Comparison of ENCODE assay signal across 18 cellular contexts in genomic region chr17:32348483-32348800, GRCh38. TPM values are rescaled to one million over a fixed set of nuclear protein-coding genes. Genes with fewer than 3 reads are reported as not detected.
DNase-seq lines count a peak whose midpoint lies in the region; ATAC-seq and TF ChIP-seq lines count a peak whose summit lies in the region.
"Had no signal": no experiment of that assay in that cellular context is flagged by ENCODE, and none has a peak within 500 bp of the region (broad histone marks: within the 10 kb centered on the region; RNA-seq: fewer than 3 reads in every experiment).

No MANE protein-coding gene starts in this region.

- no peaks in the 10 kb centered on the region for H3K9me3 Mint-ChIP-seq in activated CD8-positive, alpha-beta T cell treated with anti-CD3 and anti-CD28 coated beads, Interleukin-2, amount 10 ng/mL, durations not matched to agents 7 days and 5 days (ENCODE audit: insufficient read depth)

- RAD21 ChIA-PET in HCT116 (lab: Charles Lee; ENCODE audit: low non-redundant PET in 1 of 2, low total read pairs in 2 of 2, uncharacterized antibody in 2 of 2, unreplicated experiment in 2 of 2): no interaction called here

- ATAC-seq in HCT116 (no peak), right lobe of liver (peak in 3 of 4 donors; percentile 7 to 51 (median 49)), HG03097 (IDR thresholded peaks at IDR 0.05; ENCODE audit: low FRiP score, unreplicated experiment) (no peak), HG02970 (IDR thresholded peaks at IDR 0.05; ENCODE audit: low FRiP score, unreplicated experiment) (no peak)
- ATAC-seq in activated CD8-positive, alpha-beta T cell treated with anti-CD3 and anti-CD28 coated beads, Interleukin-2, amount 10 ng/mL, durations not matched to agents 7 days and 5 days: no peak
- ATAC-seq: activated CD4-positive, CD25-positive, alpha-beta regulatory T cell treated with anti-CD3 and anti-CD28 coated beads, Interleukin-2, amount 50 U/mL, for 24 hours had no signal

- H3K4me3 Mint-ChIP-seq in activated CD8-positive, alpha-beta T cell treated with anti-CD3 and anti-CD28 coated beads, Interleukin-2, amount 10 ng/mL, durations not matched to agents 7 days and 5 days: peak overlapping the region; percentile 100

- BruUV-seq in HCT116 (replicated peaks; lab: Mats Ljungman, UMichigan): TSS peak; percentile 34

- peak overlapping the region; percentile 89; the same call in 1 of the 2 replicates for H3K4me2 ChIP-seq in BLaER1
- peak overlapping the region; percentile 86 for H3K4me2 ChIP-seq in HCT116 (ENCODE audit: low read length)

- H3K27me3 ChIP-seq in BLaER1: no peaks in the 10 kb centered on the region
- H3K27me3 ChIP-seq in HCT116 (ENCODE audit: insufficient read depth, low read length): no peaks in the 10 kb centered on the region
- H3K27me3 ChIP-seq in right lobe of liver: no peaks in the 10 kb centered on the region
- no peaks in the 10 kb centered on the region for H3K27me3 ChIP-seq in SJCRH30

- intact Hi-C loops in HCT116 (cut with micrococcal nuclease) (no loop called here), right lobe of liver (cut with DNase I) (no loop called here)

- H3K9ac ChIP-seq in BLaER1: no peak overlapping the region
- H3K9ac ChIP-seq in HCT116 (ENCODE audit: low read length): peak overlapping the region; percentile 96; the same call in 1 of the 2 replicates

- no peaks in the 10 kb centered on the region for H3K27me3 Mint-ChIP-seq in activated CD8-positive, alpha-beta T cell treated with anti-CD3 and anti-CD28 coated beads, Interleukin-2, amount 10 ng/mL, durations not matched to agents 7 days and 5 days (ENCODE audit: low read depth)

- H3K9me3 ChIP-seq in BLaER1 (no peaks in the 10 kb centered on the region), HCT116 (ENCODE audit: control insufficient read depth in 1 of 2, insufficient read depth in 1 of 2, low read depth in 1 of 2, low read length in 2 of 2) (no peaks in the 10 kb centered on the region), right lobe of liver (no peaks in the 10 kb centered on the region), SJCRH30 (replicated peaks) (no peaks in the 10 kb centered on the region)

- H3K27ac Mint-ChIP-seq in activated CD8-positive, alpha-beta T cell treated with anti-CD3 and anti-CD28 coated beads, Interleukin-2, amount 10 ng/mL, durations not matched to agents 7 days and 5 days: peak overlapping the region; percentile 68

- no peaks in the 10 kb centered on the region for H3K9me2 ChIP-seq in HCT116 (ENCODE audit: insufficient read depth)

- TF ChIP-seq POLR2A in HCT116 (IDR thresholded peaks at IDR 0.05; ENCODE audit: borderline replicate concordance, extremely low read depth, insufficient read depth, insufficient read length) (no peak), right lobe of liver (IDR thresholded peaks at IDR 0.05) (no peak)

- CTCF ChIA-PET in HCT116 (lab: Charles Lee): no interaction called here
- CTCF ChIA-PET in activated CD8-positive, alpha-beta T cell treated with anti-CD3 and anti-CD28 coated beads, Interleukin-2, amount 10 ng/mL, durations not matched to agents 7 days and 5 days (lab: Charles Lee): interaction anchor here (1.1 to 1.5 kb wide), 3 partner anchors 9 to 28 kb away, joined by 3 to 5 read pairs (median 5); no protein-coding TSS in a partner anchor

- peaks cover 43% of the 10 kb centered on the region for H3K79me2 ChIP-seq in HCT116 (ENCODE audit: insufficient read depth, low read length)

- H3K4me1 ChIP-seq in BLaER1: peaks cover 34% of the 10 kb centered on the region
- H3K4me1 ChIP-seq in HCT116 (ENCODE audit: control insufficient read depth in 1 of 2, insufficient read depth in 2 of 2, low read length in 2 of 2): peaks cover 5 to 27% of the 10 kb centered on the region in 2 experiments; a peak in 3 of 4 replicates
- peaks cover 0 to 24% (median 0%) of the 10 kb centered on the region in 4 donors for H3K4me1 ChIP-seq in right lobe of liver
- peaks cover 11% of the 10 kb centered on the region for H3K4me1 ChIP-seq in SJCRH30

- H2AFZ ChIP-seq in HCT116 (ENCODE audit: low read depth, low read length, poor library complexity, severe bottlenecking): no peak overlapping the region

- peaks cover 37% of the 10 kb centered on the region for H3K36me3 Mint-ChIP-seq in activated CD8-positive, alpha-beta T cell treated with anti-CD3 and anti-CD28 coated beads, Interleukin-2, amount 10 ng/mL, durations not matched to agents 7 days and 5 days (ENCODE audit: low read depth)

- H4K20me1 ChIP-seq in BLaER1: peaks cover 32% of the 10 kb centered on the region
- H4K20me1 ChIP-seq in HCT116 (ENCODE audit: insufficient read depth): peaks cover 18% of the 10 kb centered on the region; the same call in 1 of the 2 replicates

- TF ChIP-seq RAD21 in HCT116 (IDR thresholded peaks at IDR 0.05; ENCODE audit: low read depth): no peak

- peaks cover 19% of the 10 kb centered on the region for H3K36me3 ChIP-seq in BLaER1
- H3K36me3 ChIP-seq in HCT116 (ENCODE audit: control insufficient read depth in 1 of 2, insufficient read depth in 2 of 2, low read length in 2 of 2): peaks cover 7 to 11% of the 10 kb centered on the region in 2 experiments; a peak in 3 of 4 replicates
- peaks cover 0 to 15% (median 0%) of the 10 kb centered on the region in 4 donors for H3K36me3 ChIP-seq in right lobe of liver
- peaks cover 26% of the 10 kb centered on the region for H3K36me3 ChIP-seq in SJCRH30

- no peak overlapping the region for H3K4me3 ChIP-seq in BLaER1
- H3K4me3 ChIP-seq in HCT116 (replicated peaks in 1 of 2; ENCODE audit: low read depth in 1 of 2, low read length in 2 of 2): peak overlapping the region in 1 of 2 experiments; percentile 95; a peak in 2 of 4 replicates
- H3K4me3 ChIP-seq in right lobe of liver: peak overlapping the region in 1 of 3 donors; percentile 86
- no peak overlapping the region for H3K4me3 ChIP-seq in SJCRH30

- H3K27ac ChIP-seq in BLaER1 (no peak overlapping the region), HCT116 (ENCODE audit: low read depth, low read length) (no peak overlapping the region; the same call in 1 of the 2 replicates), right lobe of liver (peak overlapping the region in 1 of 3 donors; percentile 91), SJCRH30 (no peak overlapping the region)

- H3K4me1 Mint-ChIP-seq in activated CD8-positive, alpha-beta T cell treated with anti-CD3 and anti-CD28 coated beads, Interleukin-2, amount 10 ng/mL, durations not matched to agents 7 days and 5 days (ENCODE audit: low read depth): peaks cover 29% of the 10 kb centered on the region

- POLR2A ChIA-PET in HCT116 (lab: Charles Lee): no interaction called here
- POLR2A ChIA-PET in activated CD8-positive, alpha-beta T cell treated with anti-CD3 and anti-CD28 coated beads, Interleukin-2, amount 10 ng/mL, durations not matched to agents 7 days and 5 days (lab: Charles Lee): interaction anchor here (0.6 to 1.7 kb wide), 2 partner anchors 11 to 20 kb away, joined by 4 to 5 read pairs; no protein-coding TSS in a partner anchor

- TF ChIP-seq CTCF in HCT116 (IDR thresholded peaks at IDR 0.05 in 2 of 3, conservative IDR thresholded peaks at IDR 0.05 in 1 of 3; ENCODE audit: borderline replicate concordance in 1 of 3, insufficient read depth in 1 of 3, low read depth in 2 of 3, low read length in 2 of 3): no peak
- no peak for TF ChIP-seq CTCF in right lobe of liver (IDR thresholded peaks at IDR 0.05)

- 95% methylated on average over 2 of the region's 2 CpGs for WGBS in right lobe of liver (ENCODE audit: insufficient coverage, low coverage, low lambda C conversion rate, missing lambda C conversion rate)

- DNase-seq in HCT116 (ENCODE audit: low read depth, low spot score) (no peak), right lobe of liver (peak in 1 of 3 donors; percentile 55), NCI-H2029 treated with DMSO at 0.1 percent for 48 hours (lab: John Stamatoyannopoulos, UW) (no peak), SJCRH30 (no peak)
- DNase-seq in activated CD8-positive, alpha-beta T cell treated with anti-CD3 and anti-CD28 coated beads, Interleukin-2, amount 10 ng/mL, durations not matched to agents 7 days and 5 days: no peak
- DNase-seq: activated gamma-delta T cell treated with Interleukin-2 at 50 U/mL for 16 hours, GDM1, hypothalamus, IMR-90, mammary epithelial cell, NCI-H1694, NCI-H69, posterior cingulate gyrus, SIG-M5 had no signal

TF ChIP-seq in HCT116, 20 proteins besides CTCF, POLR2A, EP300 and RAD21 (continues in another document):
- TF ChIP-seq JUND (IDR thresholded peaks at IDR 0.05) (no peak), SP1 (IDR thresholded peaks at IDR 0.05; ENCODE audit: low read depth) (no peak), CBX3 (IDR thresholded peaks at IDR 0.05; ENCODE audit: low read depth) (no peak), EZH2 (IDR thresholded peaks at IDR 0.05) (no peak), POLR2AphosphoS5 (IDR thresholded peaks at IDR 0.05; ENCODE audit: low read depth, low read length) (no peak)
- TF ChIP-seq, protein P1, sequence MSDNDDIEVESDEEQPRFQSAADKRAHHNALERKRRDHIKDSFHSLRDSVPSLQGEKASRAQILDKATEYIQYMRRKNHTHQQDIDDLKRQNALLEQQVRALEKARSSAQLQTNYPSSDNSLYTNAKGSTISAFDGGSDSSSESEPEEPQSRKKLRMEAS (IDR thresholded peaks at IDR 0.05): no peak

RNA-seq across cellular contexts. Expression of gene ZNF207, which starts 1.5 kb away (rescaled TPM):
- total RNA-seq in HCT116 (2021; ENCODE audit: unreplicated experiment) (181 TPM), right lobe of liver (10 to 100 TPM; 48.0 to 91.1 (median 68.7) TPM)
- 105 and 114 TPM in 2 replicates for polyA plus RNA-seq in HCT116 (2012)
- 100 to 1,000 TPM; 250 to 263 TPM for total RNA-seq in activated CD8-positive, alpha-beta T cell treated with anti-CD3 and anti-CD28 coated beads, Interleukin-2, amount 10 ng/mL, durations not matched to agents 7 days and 5 days
- 319 and 332 TPM in 2 replicates for total RNA-seq in SJCRH30 (2014; rRNA removed; shearing (Covaris generic))

RNA-seq across cellular contexts. Expression of gene C17orf75, which starts 6.5 kb away (rescaled TPM):
- total RNA-seq in HCT116 (2021; ENCODE audit: unreplicated experiment) (22.5 TPM), right lobe of liver (1 to 10 TPM; 7.1 to 8.9 (median 7.3) TPM)
- polyA plus RNA-seq in HCT116 (2012): 13.4 and 15.2 TPM in 2 replicates
- total RNA-seq in activated CD8-positive, alpha-beta T cell treated with anti-CD3 and anti-CD28 coated beads, Interleukin-2, amount 10 ng/mL, durations not matched to agents 7 days and 5 days: 10 to 100 TPM; 29.0 to 34.0 TPM
- total RNA-seq in SJCRH30 (2014; rRNA removed; shearing (Covaris generic)): 35.5 and 39.8 TPM in 2 replicates

Comparison
In these comparisons a context has a peak if more than half of its experiments do, and no peak if none do; other contexts are left out.
1. ATAC-seq: peak in right lobe of liver (3 of 4); none in HCT116 (single experiment), activated CD8-positive, alpha-beta T cell treated with anti-CD3 and anti-CD28 coated beads, Interleukin-2, amount 10 ng/mL, durations not matched to agents 7 days and 5 days (single experiment), HG03097 (single experiment) and HG02970 (single experiment).